In the genomic region with DNA sequence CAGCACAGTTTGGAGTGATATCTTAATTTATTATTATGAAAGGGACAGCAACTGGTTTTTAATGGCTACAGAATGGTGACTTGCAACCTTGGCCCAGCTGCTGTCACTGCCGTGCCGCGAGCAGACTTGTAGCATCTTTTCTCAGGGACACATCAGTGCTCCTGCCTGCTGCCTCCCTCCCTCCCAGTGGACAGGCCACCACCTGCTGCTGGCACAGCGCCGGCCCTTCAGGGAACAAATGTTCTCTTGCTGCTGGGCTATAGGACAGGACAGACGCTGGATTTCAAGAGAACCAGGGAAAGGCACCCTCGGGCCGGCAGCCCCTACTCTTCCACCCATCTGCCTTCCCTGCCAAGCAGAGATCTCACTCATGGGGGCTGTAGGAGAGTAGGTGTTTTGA, we compare ENCODE assay signal across 24 cellular contexts.
"Had no signal": no experiment of that assay in that cellular context is flagged by ENCODE, and none has a peak within 500 bp of the region (broad histone marks: within the 10 kb centered on the region; RNA-seq: fewer than 3 reads in every experiment).

No MANE protein-coding gene starts in this region.

- H2AFZ ChIP-seq: hepatocyte had no signal

- H3K9me3 ChIP-seq: esophagus squamous epithelium, gastroesophageal sphincter, neutrophil, testis, tibial nerve, upper lobe of right lung, vagina had no signal

- DNase-seq: dermis blood vessel endothelial cell; esophagus squamous epithelium; foreskin fibroblast; kidney; left cardiac atrium; left ventricle myocardium superior; mesenchymal stem cell; midbrain; naive B cell; nephron progenitor cell; stimulated activated CD4-positive, alpha-beta T cell treated with anti-CD3 and anti-CD28 coated beads, Interleukin-2, amount 100 ng/mL, for 24 hours; stimulated activated CD4-positive, alpha-beta T cell treated with anti-CD3 and anti-CD28 coated beads, Interleukin-4, amount 100 ng/mL, for 4 hours; stimulated activated naive B cell treated with anti-CD40 and anti-IgM and Interleukin-4, amounts not matched to agents 10 μg/mL and 1 μg/mL and 100 μg/mL, for 72 hours; stimulated activated naive CD8-positive, alpha-beta T cell treated with anti-CD3 and anti-CD28 coated beads, Interleukin-15, amount 100 ng/mL, for 72 hours; testis; upper lobe of right lung had no signal

- H3K4me2 ChIP-seq: hepatocyte had no signal

- H3K4me1 ChIP-seq: esophagus squamous epithelium, gastroesophageal sphincter, testis, upper lobe of right lung, vagina had no signal

- ATAC-seq: gastroesophageal sphincter; left cardiac atrium; left ventricle myocardium superior; sciatic nerve; stimulated activated naive B cell treated with anti-CD40 and anti-IgM and Interleukin-4, amounts not matched to agents 10 μg/mL and 1 μg/mL and 100 μg/mL, for 72 hours; stimulated activated naive CD8-positive, alpha-beta T cell treated with anti-CD3 and anti-CD28 coated beads, Interleukin-15, amount 100 ng/mL, for 72 hours; upper lobe of right lung had no signal

- H3K79me2 ChIP-seq: hepatocyte had no signal

- H3K27ac ChIP-seq: esophagus squamous epithelium, gastroesophageal sphincter, hepatocyte, neutrophil, skin epidermis, testis, tibial nerve, upper lobe of right lung, vagina had no signal

- H3K4me3 ChIP-seq: esophagus squamous epithelium, gastroesophageal sphincter, hepatocyte, lung, skin epidermis, testis, tibial nerve, upper lobe of right lung, vagina had no signal

- H3K36me3 ChIP-seq: esophagus squamous epithelium, gastroesophageal sphincter, neutrophil, tibial nerve, upper lobe of right lung, vagina had no signal

- H3K27me3 ChIP-seq: esophagus squamous epithelium, gastroesophageal sphincter, hepatocyte, neutrophil, testis, tibial nerve, upper lobe of right lung, vagina had no signal
